15 cellular contexts compared by ENCODE assay signal in genomic region chr16:18834873-18835272, GRCh38.
"Had no signal": no experiment of that assay in that cellular context is flagged by ENCODE, and none has a peak within 500 bp of the region (broad histone marks: within the 10 kb centered on the region; RNA-seq: fewer than 3 reads in every experiment).

No MANE protein-coding gene starts in this region.

- H3K4me3 Mint-ChIP-seq: neural progenitor cell had no signal

- H3K27ac Mint-ChIP-seq: neural progenitor cell had no signal

- H3K9me3 Mint-ChIP-seq: neural progenitor cell had no signal

- DNase-seq: activated CD4-positive, alpha-beta T cell treated with anti-CD3 and anti-CD28 coated beads, Interleukin-2, amount 50 U/mL, for 48 hours; activated CD4-positive, CD25-positive, alpha-beta regulatory T cell; activated CD8-positive, alpha-beta memory T cell treated with anti-CD3 and anti-CD28 coated beads, Interleukin-2, amount 50 U/mL, for 48 hours; activated naive CD4-positive, alpha-beta T cell treated with Interleukin-2 at 50 U/mL for 16 hours; adrenal gland; effector CD4-positive, alpha-beta T cell; pancreas; retina; stimulated activated CD4-positive, alpha-beta T cell treated with anti-CD3 and anti-CD28 coated beads, Interleukin-4, amount 100 ng/mL, for 4 hours; T-helper 1 cell; thyroid gland; uterus had no signal

- ATAC-seq: gastroesophageal sphincter, pancreas had no signal

- H3K4me3 ChIP-seq: adrenal gland, coronary artery, gastroesophageal sphincter, neural progenitor cell, pancreas, thyroid gland, uterus had no signal
